Comparison of ENCODE assay signal across 23 cellular contexts in the genomic region with DNA sequence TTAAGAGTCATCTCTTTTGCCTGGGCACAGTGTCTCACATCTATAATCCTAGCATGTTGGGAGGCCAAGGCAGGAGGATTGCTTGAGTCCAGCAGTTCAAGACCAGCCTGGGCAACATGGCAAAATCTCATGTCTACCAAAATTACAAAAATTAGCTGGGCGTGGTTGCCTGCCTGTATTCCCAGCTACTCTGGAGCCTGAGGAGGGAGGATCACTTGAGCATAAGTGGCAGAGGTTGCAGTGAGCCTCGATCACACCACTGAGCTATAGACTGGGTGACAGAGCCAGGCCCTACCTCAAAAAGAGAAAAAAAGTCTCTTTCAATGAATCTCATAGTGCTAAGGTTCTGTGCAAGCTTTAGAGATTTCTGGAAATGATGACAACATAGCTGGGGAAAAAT. TPM values are rescaled to one million over a fixed set of nuclear protein-coding genes. Genes with fewer than 3 reads are reported as not detected.
A peak's percentile ranks its signal among the peaks of the same experiment; 100 is the strongest.
DNase-seq lines count a peak whose midpoint lies in the region; ATAC-seq and TF ChIP-seq lines count a peak whose summit lies in the region.
"Had no signal": no experiment of that assay in that cellular context is flagged by ENCODE, and none has a peak within 500 bp of the region (broad histone marks: within the 10 kb centered on the region; RNA-seq: fewer than 3 reads in every experiment).

No MANE protein-coding gene starts in this region.

- TF ChIP-seq POLR2A in heart left ventricle (IDR thresholded peaks at IDR 0.05): no peak

- peak overlapping the region; percentile 55 for H3K9ac ChIP-seq in OCI-LY3 (ENCODE audit: low read length)

- H3K36me3 Mint-ChIP-seq in central memory CD8-positive, alpha-beta T cell (ENCODE audit: insufficient read depth): peaks cover 29% of the 10 kb centered on the region
- H3K36me3 Mint-ChIP-seq in stimulated activated naive B cell treated with anti-CD40 and anti-IgM and Interleukin-4, amounts not matched to agents 10 μg/mL and 1 μg/mL and 100 μg/mL, for 72 hours: peaks cover 43 to 62% of the 10 kb centered on the region in 2 donors

- H3K36me3 ChIP-seq in heart left ventricle (no peaks in the 10 kb centered on the region), OCI-LY3 (replicated peaks; ENCODE audit: low read depth, low read length) (peaks cover 3% of the 10 kb centered on the region)
- H3K36me3 ChIP-seq: tibial nerve had no signal

- H2AFZ ChIP-seq in OCI-LY3 (ENCODE audit: low read depth, low read length): no peak overlapping the region

- H3K27ac Mint-ChIP-seq in central memory CD8-positive, alpha-beta T cell (ENCODE audit: low read depth): peak overlapping the region; percentile 87
- peak overlapping the region; percentile 94 for H3K27ac Mint-ChIP-seq in stimulated activated naive B cell treated with anti-CD40 and anti-IgM and Interleukin-4, amounts not matched to agents 10 μg/mL and 1 μg/mL and 100 μg/mL, for 72 hours
- H3K27ac Mint-ChIP-seq: CD4-positive, alpha-beta T cell had no signal

- H3K79me2 ChIP-seq in OCI-LY3 (ENCODE audit: low read length): peaks cover 46% of the 10 kb centered on the region

- no peaks in the 10 kb centered on the region for H3K9me3 Mint-ChIP-seq in central memory CD8-positive, alpha-beta T cell
- H3K9me3 Mint-ChIP-seq in stimulated activated naive B cell treated with anti-CD40 and anti-IgM and Interleukin-4, amounts not matched to agents 10 μg/mL and 1 μg/mL and 100 μg/mL, for 72 hours: no peaks in the 10 kb centered on the region
- H3K9me3 Mint-ChIP-seq: CD4-positive, alpha-beta T cell had no signal

- H3K4me1 Mint-ChIP-seq in central memory CD8-positive, alpha-beta T cell: peaks cover 62% of the 10 kb centered on the region
- H3K4me1 Mint-ChIP-seq in stimulated activated naive B cell treated with anti-CD40 and anti-IgM and Interleukin-4, amounts not matched to agents 10 μg/mL and 1 μg/mL and 100 μg/mL, for 72 hours: peaks cover 43 to 68% of the 10 kb centered on the region in 2 donors

- H3K4me1 ChIP-seq in heart left ventricle: peaks cover 0 to 1% (median 0%) of the 10 kb centered on the region in 12 donors
- peaks cover 5% of the 10 kb centered on the region; the same call in 1 of the 2 replicates for H3K4me1 ChIP-seq in OCI-LY3 (ENCODE audit: low read length)
- H3K4me1 ChIP-seq: tibial nerve had no signal

- H3K4me2 ChIP-seq in OCI-LY3 (ENCODE audit: low read length): peak overlapping the region; percentile 46

- H3K27me3 Mint-ChIP-seq in central memory CD8-positive, alpha-beta T cell: no peaks in the 10 kb centered on the region
- no peaks in the 10 kb centered on the region for H3K27me3 Mint-ChIP-seq in stimulated activated naive B cell treated with anti-CD40 and anti-IgM and Interleukin-4, amounts not matched to agents 10 μg/mL and 1 μg/mL and 100 μg/mL, for 72 hours

- ATAC-seq in heart left ventricle (no peak), Right ventricle myocardium inferior (no peak), HG03432 (IDR thresholded peaks at IDR 0.05; ENCODE audit: unreplicated experiment) (no peak)
- ATAC-seq in central memory CD8-positive, alpha-beta T cell (replicated peaks; ENCODE audit: extremely low read depth, poor library complexity, severe bottlenecking): no peak
- ATAC-seq in stimulated activated naive B cell treated with anti-CD40 and anti-IgM and Interleukin-4, amounts not matched to agents 10 μg/mL and 1 μg/mL and 100 μg/mL, for 72 hours (replicated peaks): no peak
- ATAC-seq: HCT116, HepG2, right cardiac atrium had no signal

- H3K27me3 ChIP-seq in heart left ventricle: no peaks in the 10 kb centered on the region
- no peaks in the 10 kb centered on the region for H3K27me3 ChIP-seq in OCI-LY3 (ENCODE audit: low read depth, low read length)
- H3K27me3 ChIP-seq: tibial nerve had no signal

- H3K9me3 ChIP-seq in heart left ventricle (no peaks in the 10 kb centered on the region), OCI-LY3 (ENCODE audit: insufficient read depth, low read length) (no peaks in the 10 kb centered on the region)
- H3K9me3 ChIP-seq: tibial nerve had no signal

- DNase-seq in heart left ventricle: no peak
- DNase-seq in Right ventricle myocardium inferior (ENCODE audit: missing footprints): no peak
- DNase-seq in central memory CD8-positive, alpha-beta T cell (ENCODE audit: low spot score in 2 of 2): no peak
- no peak for DNase-seq in stimulated activated naive B cell treated with anti-CD40 and anti-IgM and Interleukin-4, amounts not matched to agents 10 μg/mL and 1 μg/mL and 100 μg/mL, for 72 hours
- no peak for DNase-seq in NK-92 treated with Interleukin-12 subunit alpha and Interleukin-12 subunit beta, amount 100 ng/mL, for 24 hours (lab: John Stamatoyannopoulos, UW)
- no peak for DNase-seq in activated CD4-positive, alpha-beta T cell treated with anti-CD3 and anti-CD28 coated beads, Interleukin-2, amount 50 U/mL, for 48 hours
- DNase-seq: activated CD4-positive, CD25-positive, alpha-beta regulatory T cell; activated CD8-positive, alpha-beta memory T cell treated with anti-CD3 and anti-CD28 coated beads, Interleukin-2, amount 50 U/mL, for 4 hours; activated naive CD4-positive, alpha-beta T cell treated with Interleukin-2 at 50 U/mL for 16 hours; CD4-positive, alpha-beta T cell; DMS79; NCI-H1417 treated with DMSO at 0.1 percent for 48 hours; NCI-H69; right cardiac atrium; SHP77 treated with DMSO at 0.1 percent for 48 hours; stimulated activated CD4-positive, alpha-beta T cell treated with anti-CD3 and anti-CD28 coated beads, Interleukin-15, amount 100 ng/mL, for 24 hours had no signal

- H3K4me3 ChIP-seq in heart left ventricle (peak overlapping the region in 7 of 12 donors; percentile 16 to 59 (median 47)), OCI-LY3 (ENCODE audit: low read length) (peak overlapping the region; percentile 74)
- H3K4me3 ChIP-seq: tibial nerve had no signal

- peaks cover 15% of the 10 kb centered on the region for H4K20me1 ChIP-seq in OCI-LY3 (ENCODE audit: insufficient read depth, low read length)

- H3K4me3 Mint-ChIP-seq in central memory CD8-positive, alpha-beta T cell: peak overlapping the region; percentile 98
- peak overlapping the region; percentile 78 to 93 for H3K4me3 Mint-ChIP-seq in stimulated activated naive B cell treated with anti-CD40 and anti-IgM and Interleukin-4, amounts not matched to agents 10 μg/mL and 1 μg/mL and 100 μg/mL, for 72 hours

- intact Hi-C loops in heart left ventricle (cut with DNase I) (loop anchor here in 6 of 10 donors (5.0 to 10.0 kb wide), 6 partner anchors 51 to 153 kb away; partner anchors contain the start of genes HLA-DQB1 (in 1 of the 6), HLA-DRA (in 1 of the 6) and HLA-DRB5 (in 1 of the 6)), Right ventricle myocardium inferior (cut with DNase I) (loop anchor here (10.0 kb wide), 1 partner anchor 63 kb away; no protein-coding TSS in a partner anchor)

- no peak for TF ChIP-seq CTCF in heart left ventricle (IDR thresholded peaks at IDR 0.05)
- no peak for TF ChIP-seq CTCF in OCI-LY3 (IDR thresholded peaks at IDR 0.05; ENCODE audit: low read depth, low read length)

- WGBS in heart left ventricle, 4 donors: 50 to 78% (median 73%) methylated on average over 2 of the region's 2 CpGs

- peak overlapping the region in 6 of 12 donors; percentile 52 to 85 (median 78) for H3K27ac ChIP-seq in heart left ventricle
- H3K27ac ChIP-seq in OCI-LY3 (ENCODE audit: low read length): peak overlapping the region; percentile 48
- H3K27ac ChIP-seq: tibial nerve had no signal

RNA-seq across cellular contexts. Expression of gene HLA-DRB1, which starts 1.5 kb away (rescaled TPM):
- total RNA-seq in heart left ventricle (100 to 1,000 TPM in 3 of 9 donors, 10 to 100 TPM in 6; 12.3 to 404 (median 86.3) TPM), Right ventricle myocardium inferior (32.4 TPM)
- 10 to 100 TPM; 32.3 to 76.3 TPM for polyA plus RNA-seq in heart left ventricle
- total RNA-seq: myocyte had no signal
- polyA plus RNA-seq: HepG2 had no signal

RNA-seq across cellular contexts. Expression of gene HLA-DQA1, which starts 49.0 kb away (rescaled TPM):
- total RNA-seq in heart left ventricle (100 to 1,000 TPM in 1 of 9 donors, 10 to 100 TPM in 5, 1 to 10 TPM in 2, not detected in 1; 1.2 to 154 (median 14.1) TPM), Right ventricle myocardium inferior (5.3 TPM)
- polyA plus RNA-seq in heart left ventricle: 1 to 10 TPM; 5.3 to 8.7 TPM
- total RNA-seq: HepG2, myocyte, osteoblast had no signal
- polyA plus RNA-seq: HepG2 had no signal

RNA-seq across cellular contexts. Expression of gene HLA-DRB5, which starts 58.1 kb away (rescaled TPM):
- 10 to 100 TPM in 8 of 9 donors, 1 to 10 TPM in 1; 1.3 to 93.6 (median 50.7) TPM for total RNA-seq in heart left ventricle
- polyA plus RNA-seq in heart left ventricle: 1 to 10 TPM in 1 of 2 donors, under 1 TPM in 1; 0.38 to 2.7 TPM
- 21.2 TPM for total RNA-seq in Right ventricle myocardium inferior
- total RNA-seq: HepG2, osteoblast had no signal
- polyA plus RNA-seq: HepG2 had no signal
